In the genomic region with DNA sequence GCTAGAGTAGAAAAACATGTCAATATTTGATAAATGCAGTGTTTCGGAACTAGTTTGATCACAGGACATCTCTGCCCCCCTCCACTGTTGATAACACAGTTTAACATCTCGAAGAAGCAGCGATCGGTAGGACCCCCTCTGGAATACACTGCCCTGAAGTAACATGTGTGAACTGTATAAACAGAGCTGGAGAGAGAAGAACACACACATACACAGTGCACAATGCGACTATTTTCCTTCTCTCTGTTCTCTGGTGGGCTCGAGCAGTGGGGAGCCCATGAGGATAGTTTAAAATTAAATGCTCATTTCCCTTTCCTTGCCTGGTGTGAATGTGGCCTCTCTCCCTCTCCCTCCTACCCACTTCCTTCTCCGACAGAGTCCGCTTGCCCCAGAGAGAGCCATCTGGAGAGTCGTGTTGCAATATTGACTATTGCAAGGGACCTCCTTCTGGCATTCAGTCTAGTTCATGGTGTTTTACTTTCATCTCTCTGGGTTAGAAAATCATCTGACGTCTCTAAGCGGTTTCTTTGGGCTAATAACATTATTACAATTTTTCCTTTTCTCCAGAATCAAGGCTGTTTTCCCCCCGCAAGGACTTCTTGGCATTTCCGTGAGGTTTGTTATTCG, we compare ENCODE assay signal across 8 cellular contexts. TPM values are rescaled to one million over a fixed set of nuclear protein-coding genes. Genes with fewer than 3 reads are reported as not detected.
DNase-seq lines count a peak whose midpoint lies in the region; ATAC-seq and TF ChIP-seq lines count a peak whose summit lies in the region.

No MANE protein-coding gene starts in this region.

- no peak for TF ChIP-seq POLR2A in esophagus squamous epithelium (IDR thresholded peaks at IDR 0.05)

- no peak overlapping the region for H3K4me3 Mint-ChIP-seq in activated naive CD4-positive, alpha-beta T cell treated with anti-CD3 and anti-CD28 coated beads, Interleukin-2, amount 10 ng/mL, durations not matched to agents 7 days and 5 days

- H3K27ac ChIP-seq in esophagus squamous epithelium (peak overlapping the region in 3 of 4 donors; percentile 25 to 63 (median 47)), osteoblast (ENCODE audit: low read depth, low read length) (no peak overlapping the region)

- no peaks in the 10 kb centered on the region for H3K4me1 Mint-ChIP-seq in activated naive CD4-positive, alpha-beta T cell treated with anti-CD3 and anti-CD28 coated beads, Interleukin-2, amount 10 ng/mL, durations not matched to agents 7 days and 5 days

- ATAC-seq in HG02610 (IDR thresholded peaks at IDR 0.05; ENCODE audit: unreplicated experiment) = no peak

- peak; percentile 62 for DNase-seq in Ammon's horn (ENCODE audit: low spot score)
- peak; percentile 11 for DNase-seq in NCI-H2171 (lab: John Stamatoyannopoulos, UW)
- DNase-seq in esophagus squamous epithelium (lab: John Stamatoyannopoulos, UW) = no peak
- DNase-seq in osteoblast (ENCODE audit: insufficient read length, low spot score, missing footprints) = no peak
- no peak for DNase-seq in KG1 (lab: John Stamatoyannopoulos, UW)
- DNase-seq in HPDE6-E6E7 (ENCODE audit: extremely low spot score) = no peak
- no peak for DNase-seq in activated naive CD4-positive, alpha-beta T cell treated with anti-CD3 and anti-CD28 coated beads, Interleukin-2, amount 10 ng/mL, durations not matched to agents 7 days and 5 days

- H3K4me3 ChIP-seq in esophagus squamous epithelium = peak overlapping the region in 1 of 4 donors; percentile 5
- peak overlapping the region; percentile 41 for H3K4me3 ChIP-seq in osteoblast (ENCODE audit: insufficient read depth, low read length)

- TF ChIP-seq CTCF in esophagus squamous epithelium (IDR thresholded peaks at IDR 0.05) (no peak), osteoblast (IDR thresholded peaks at IDR 0.05; ENCODE audit: extremely low read depth, low read depth, low read length) (no peak)

- no peak overlapping the region for H3K27ac Mint-ChIP-seq in activated naive CD4-positive, alpha-beta T cell treated with anti-CD3 and anti-CD28 coated beads, Interleukin-2, amount 10 ng/mL, durations not matched to agents 7 days and 5 days

- H4K20me1 ChIP-seq in osteoblast (ENCODE audit: insufficient read depth, low read length) = no peaks in the 10 kb centered on the region

- H3K79me2 ChIP-seq in osteoblast (ENCODE audit: insufficient read depth, low read length) = no peaks in the 10 kb centered on the region

- intact Hi-C loops in esophagus squamous epithelium (cut with DNase I) = no loop called here

- H3K4me1 ChIP-seq in esophagus squamous epithelium = peaks cover 6 to 44% (median 15%) of the 10 kb centered on the region in 3 donors
- peaks cover 7% of the 10 kb centered on the region for H3K4me1 ChIP-seq in osteoblast (ENCODE audit: insufficient read depth, low read length)

- H3K9me3 Mint-ChIP-seq in activated naive CD4-positive, alpha-beta T cell treated with anti-CD3 and anti-CD28 coated beads, Interleukin-2, amount 10 ng/mL, durations not matched to agents 7 days and 5 days = no peaks in the 10 kb centered on the region

- H3K27me3 ChIP-seq in esophagus squamous epithelium (no peaks in the 10 kb centered on the region), osteoblast (ENCODE audit: insufficient read depth, low read length) (no peaks in the 10 kb centered on the region)

- CTCF ChIA-PET in activated naive CD4-positive, alpha-beta T cell treated with anti-CD3 and anti-CD28 coated beads, Interleukin-2, amount 10 ng/mL, durations not matched to agents 7 days and 5 days (lab: Charles Lee) = no interaction called here

- peaks cover 9% of the 10 kb centered on the region for H3K27me3 Mint-ChIP-seq in activated naive CD4-positive, alpha-beta T cell treated with anti-CD3 and anti-CD28 coated beads, Interleukin-2, amount 10 ng/mL, durations not matched to agents 7 days and 5 days

- no peaks in the 10 kb centered on the region for H3K9me3 ChIP-seq in esophagus squamous epithelium
- H3K9me3 ChIP-seq in osteoblast (ENCODE audit: low read depth, low read length) = no peaks in the 10 kb centered on the region

- H3K36me3 ChIP-seq in esophagus squamous epithelium (no peaks in the 10 kb centered on the region), osteoblast (ENCODE audit: insufficient read depth, low read length) (no peaks in the 10 kb centered on the region)

- 55 to 58% methylated on average over 12 to 14 of the region's 14 CpGs for WGBS in esophagus squamous epithelium, 2 donors

- H3K4me2 ChIP-seq in osteoblast (ENCODE audit: insufficient read depth, low read length) = peak overlapping the region; percentile 71

- H2AFZ ChIP-seq in osteoblast (ENCODE audit: low read length) = peak overlapping the region; percentile 72

- H3K36me3 Mint-ChIP-seq in activated naive CD4-positive, alpha-beta T cell treated with anti-CD3 and anti-CD28 coated beads, Interleukin-2, amount 10 ng/mL, durations not matched to agents 7 days and 5 days = no peaks in the 10 kb centered on the region

RNA-seq across cellular contexts. Expression of a gene that starts 51.6 kb away (rescaled TPM):
- total RNA-seq in esophagus squamous epithelium (100 to 1,000 TPM in 1 of 4 donors, 10 to 100 TPM in 3; 45.2 to 102 (median 57.6) TPM), osteoblast (not detected in 2 replicates)

Comparison
In these comparisons a context has a peak if more than half of its experiments do, and no peak if none do; other contexts are left out.
1. DNase-seq: peak in Ammon's horn (single experiment) and NCI-H2171 (single experiment); none in esophagus squamous epithelium (single experiment), osteoblast (single experiment), KG1 (single experiment), HPDE6-E6E7 (single experiment) and activated naive CD4-positive, alpha-beta T cell treated with anti-CD3 and anti-CD28 coated beads, Interleukin-2, amount 10 ng/mL, durations not matched to agents 7 days and 5 days (single experiment).
2. RNA of a gene that starts 51.6 kb away (total RNA-seq): 45.2 to 102 TPM in esophagus squamous epithelium; not detected in osteoblast; every median in the first group is over 10 times any median in the second.